In the genomic region with DNA sequence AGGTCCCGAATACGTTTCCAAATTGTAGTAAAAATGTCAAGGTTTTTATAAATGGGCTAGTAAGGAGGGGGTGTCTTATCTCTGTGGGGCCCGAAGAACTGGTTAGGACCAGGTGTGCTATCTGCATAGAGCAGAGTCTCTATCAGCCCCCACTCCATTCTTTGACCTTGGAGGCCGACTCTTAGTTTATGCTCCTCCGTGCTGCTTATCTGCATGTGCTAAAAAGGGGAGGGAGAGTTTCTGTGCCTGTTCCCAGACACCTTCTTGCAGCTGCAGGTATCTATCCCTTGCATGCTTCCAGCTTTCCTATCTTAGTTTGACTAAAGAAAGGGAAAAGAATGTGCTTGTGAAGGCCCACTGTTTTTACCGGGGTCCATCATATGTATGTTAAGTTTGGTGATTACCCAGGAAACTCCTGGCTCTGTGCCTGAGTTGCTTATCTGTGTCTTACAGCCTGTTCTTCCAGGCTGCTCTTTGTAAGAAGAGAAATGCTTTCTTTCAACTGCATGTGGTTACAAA, we compare ENCODE assay signal across 25 cellular contexts.
"Had no signal": no experiment of that assay in that cellular context is flagged by ENCODE, and none has a peak within 500 bp of the region (broad histone marks: within the 10 kb centered on the region; RNA-seq: fewer than 3 reads in every experiment).

No MANE protein-coding gene starts in this region.

- H3K4me1 ChIP-seq: breast epithelium, esophagus squamous epithelium, prostate gland, thyroid gland had no signal

- H3K27me3 ChIP-seq: breast epithelium, esophagus squamous epithelium, ovary, thyroid gland had no signal

- DNase-seq: activated CD4-positive, alpha-beta memory T cell treated with anti-CD3 and anti-CD28 coated beads, Interleukin-2, amount 10 ng/mL, durations not matched to agents 7 days and 5 days; activated CD4-positive, alpha-beta T cell treated with anti-CD3 and anti-CD28 coated beads, Interleukin-2, amount 10 ng/mL, durations not matched to agents 24 days and 14 days; activated CD4-positive, CD25-positive, alpha-beta regulatory T cell treated with anti-CD3 and anti-CD28 coated beads, Interleukin-2, amount 50 U/mL, for 72 hours; activated CD8-positive, alpha-beta memory T cell treated with anti-CD3 and anti-CD28 coated beads, Interleukin-2, amount 50 U/mL, for 48 hours; activated gamma-delta T cell; activated naive CD4-positive, alpha-beta T cell treated with anti-CD3 and anti-CD28 coated beads, Interleukin-2, amount 10 ng/mL, durations not matched to agents 7 days and 5 days; activated T-cell treated with anti-CD3 and anti-CD28 coated beads, Interleukin-2, amount 50 U/mL, for 24 hours; amniotic stem cell; central memory CD4-positive, alpha-beta T cell; esophagus squamous epithelium; islet precursor cell; left cardiac atrium; mammary epithelial cell; naive B cell; ovary; retina; stimulated activated CD4-positive, alpha-beta T cell treated with anti-CD3 and anti-CD28 coated beads, Interleukin-12 subunit alpha, Interleukin-12 subunit beta, amount 100 ng/mL, for 4 hours; stimulated activated CD4-positive, alpha-beta T cell treated with anti-CD3 and anti-CD28 coated beads, Interleukin-4, amount 100 ng/mL, for 1 hour; stimulated activated naive CD8-positive, alpha-beta T cell treated with anti-CD3 and anti-CD28 coated beads, Interleukin-15, Interleukin-2, amounts not matched to agents 100 U/mL and 50 U/mL, for 24 hours; T-helper 1 cell; thyroid gland had no signal

- ATAC-seq: left cardiac atrium; sciatic nerve; stimulated activated naive CD8-positive, alpha-beta T cell treated with anti-CD3 and anti-CD28 coated beads, Interleukin-15, Interleukin-2, amounts not matched to agents 100 U/mL and 50 U/mL, for 24 hours had no signal

- H3K4me3 ChIP-seq: breast epithelium, esophagus squamous epithelium, ovary, prostate gland, skin epidermis, thyroid gland had no signal

- H3K9me3 ChIP-seq: prostate gland, thyroid gland had no signal

- H3K27ac ChIP-seq: breast epithelium, esophagus squamous epithelium, ovary, prostate gland, skin epidermis, thyroid gland had no signal

- H3K36me3 ChIP-seq: breast epithelium, esophagus squamous epithelium, ovary, prostate gland, thyroid gland had no signal
